Comparison of ENCODE assay signal across 31 cellular contexts in genomic region chr16:64150193-64150592, GRCh38.
"Had no signal": no experiment of that assay in that cellular context is flagged by ENCODE, and none has a peak within 500 bp of the region (broad histone marks: within the 10 kb centered on the region; RNA-seq: fewer than 3 reads in every experiment).

No MANE protein-coding gene starts in this region.

- FAIRE-seq: islet of Langerhans, TTC549 had no signal

- DNase-seq: activated CD4-positive, alpha-beta T cell treated with anti-CD3 and anti-CD28 coated beads for 4 hours; activated CD4-positive, alpha-beta T cell treated with anti-CD3 and anti-CD28 coated beads, Interleukin-2, amount 50 U/mL, for 4 hours; activated CD8-positive, alpha-beta memory T cell treated with anti-CD3 and anti-CD28 coated beads for 24 hours; activated effector memory CD4-positive, alpha-beta T cell treated with Interleukin-2 at 50 U/mL for 16 hours; activated naive CD4-positive, alpha-beta T cell treated with Interleukin-2 at 50 U/mL for 16 hours; anterior cingulate cortex; body of pancreas; cerebellar nuclear complex; dorsolateral prefrontal cortex; effector memory CD4-positive, alpha-beta T cell; foreskin fibroblast; left lung; lower lobe of right lung; mesendoderm; mucosa of descending colon; posterior cingulate gyrus; right cardiac atrium; stimulated activated CD4-positive, alpha-beta T cell treated with anti-CD3 and anti-CD28 coated beads, Interleukin-15, amount 100 ng/mL, for 24 hours; stimulated activated CD4-positive, alpha-beta T cell treated with anti-CD3 and anti-CD28 coated beads, Interleukin-2, amount 100 ng/mL, for 24 hours; stimulated activated naive B cell treated with anti-CD40 and anti-IgM and Interleukin-4, amounts not matched to agents 10 μg/mL and 1 μg/mL and 100 μg/mL, for 72 hours; stomach; T-helper 9 cell; tibial artery; upper lobe of right lung had no signal

- H3K36me3 ChIP-seq: cardiac muscle cell, left lung, lower lobe of right lung, stomach, tibial artery, upper lobe of right lung had no signal

- H3K4me1 ChIP-seq: body of pancreas, left lung, lower lobe of right lung, stomach, tibial artery, upper lobe of right lung had no signal

- H3K4me3 ChIP-seq: body of pancreas, cardiac muscle cell, coronary artery, dorsolateral prefrontal cortex, left lung, lower lobe of right lung, mucosa of descending colon, stomach, tibial artery, upper lobe of right lung had no signal

- H3K27me3 ChIP-seq: body of pancreas, cardiac muscle cell, dorsolateral prefrontal cortex, left lung, stomach, tibial artery, upper lobe of right lung had no signal

- H3K27ac Mint-ChIP-seq: activated naive CD8-positive, alpha-beta T cell; natural killer cell treated with Interleukin-12 subunit alpha and Interleukin-12 subunit beta and Interleukin-15 and Interleukin-18, amount 100 ng/mL, for 72 hours; stimulated activated naive B cell treated with anti-CD40 and anti-IgM and Interleukin-4, amounts not matched to agents 10 μg/mL and 1 μg/mL and 100 μg/mL, for 72 hours had no signal

- H3K9me3 ChIP-seq: body of pancreas, lower lobe of right lung, mucosa of descending colon, stomach, tibial artery, upper lobe of right lung had no signal

- H3K4me1 Mint-ChIP-seq: stimulated activated naive B cell treated with anti-CD40 and anti-IgM and Interleukin-4, amounts not matched to agents 10 μg/mL and 1 μg/mL and 100 μg/mL, for 72 hours had no signal

- H3K27me3 Mint-ChIP-seq: activated naive CD8-positive, alpha-beta T cell; natural killer cell treated with Interleukin-12 subunit alpha and Interleukin-12 subunit beta and Interleukin-15 and Interleukin-18, amount 100 ng/mL, for 72 hours; stimulated activated naive B cell treated with anti-CD40 and anti-IgM and Interleukin-4, amounts not matched to agents 10 μg/mL and 1 μg/mL and 100 μg/mL, for 72 hours had no signal

- ATAC-seq: body of pancreas; left lung; lower lobe of right lung; mucosa of descending colon; natural killer cell treated with Interleukin-12 subunit alpha and Interleukin-12 subunit beta and Interleukin-15 and Interleukin-18, amount 100 ng/mL, for 72 hours; right cardiac atrium; stimulated activated naive B cell treated with anti-CD40 and anti-IgM and Interleukin-4, amounts not matched to agents 10 μg/mL and 1 μg/mL and 100 μg/mL, for 72 hours; upper lobe of right lung had no signal

- H3K4me3 Mint-ChIP-seq: activated naive CD8-positive, alpha-beta T cell; natural killer cell treated with Interleukin-12 subunit alpha and Interleukin-12 subunit beta and Interleukin-15 and Interleukin-18, amount 100 ng/mL, for 72 hours; stimulated activated naive B cell treated with anti-CD40 and anti-IgM and Interleukin-4, amounts not matched to agents 10 μg/mL and 1 μg/mL and 100 μg/mL, for 72 hours had no signal

- H3K36me3 Mint-ChIP-seq: activated naive CD8-positive, alpha-beta T cell; natural killer cell treated with Interleukin-12 subunit alpha and Interleukin-12 subunit beta and Interleukin-15 and Interleukin-18, amount 100 ng/mL, for 72 hours; stimulated activated naive B cell treated with anti-CD40 and anti-IgM and Interleukin-4, amounts not matched to agents 10 μg/mL and 1 μg/mL and 100 μg/mL, for 72 hours had no signal

- H3K27ac ChIP-seq: body of pancreas, cardiac muscle cell, coronary artery, dorsolateral prefrontal cortex, left lung, lower lobe of right lung, stomach, tibial artery, upper lobe of right lung, VCaP had no signal
